In genomic region chr17:80831481-80831880, GRCh38 we compare ENCODE assay signal across 13 cellular contexts.
DNase-seq lines count a peak whose midpoint lies in the region; ATAC-seq and TF ChIP-seq lines count a peak whose summit lies in the region.
"Had no signal": no experiment of that assay in that cellular context is flagged by ENCODE, and none has a peak within 500 bp of the region (broad histone marks: within the 10 kb centered on the region; RNA-seq: fewer than 3 reads in every experiment).

No MANE protein-coding gene starts in this region.

- H3K9me3 Mint-ChIP-seq in CD4-positive, alpha-beta memory T cell: peaks cover 0 to 2% (median 0%) of the 10 kb centered on the region in 8 donors
- H3K9me3 Mint-ChIP-seq in HFFc6: no peaks in the 10 kb centered on the region; the same call in 1 of the 2 replicates
- H3K9me3 Mint-ChIP-seq in activated T-helper 2 cell treated with anti-CD3 and anti-CD28 coated beads, Interferon-gamma antibody, Interleukin-2, Interleukin-4, amounts not matched to agents 10 μg/mL and 5 μg/mL and 100 μg/mL, durations not matched to agents 14 hours and 24 hours and 36 hours: no peaks in the 10 kb centered on the region
- H3K9me3 Mint-ChIP-seq in naive thymus-derived CD8-positive, alpha-beta T cell: no peaks in the 10 kb centered on the region

- H3K27me3 ChIP-seq in CD4-positive, alpha-beta memory T cell (ENCODE audit: insufficient read depth, low read length): no peaks in the 10 kb centered on the region
- no peaks in the 10 kb centered on the region for H3K27me3 ChIP-seq in WERI-Rb-1 (ENCODE audit: insufficient read depth, low read depth, severe bottlenecking)
- H3K27me3 ChIP-seq: right lobe of liver had no signal

- H3K27ac ChIP-seq in CD4-positive, alpha-beta memory T cell (ENCODE audit: low read depth, low read length): no peak overlapping the region
- no peak overlapping the region for H3K27ac ChIP-seq in WERI-Rb-1

- no peak for DNase-seq in CD4-positive, alpha-beta memory T cell
- no peak for DNase-seq in HFFc6
- no peak for DNase-seq in activated T-helper 2 cell treated with anti-CD3 and anti-CD28 coated beads, Interferon-gamma antibody, Interleukin-2, Interleukin-4, amounts not matched to agents 10 μg/mL and 5 μg/mL and 100 μg/mL, durations not matched to agents 14 hours and 24 hours and 36 hours (ENCODE audit: low spot score)
- DNase-seq in naive thymus-derived CD8-positive, alpha-beta T cell: no peak
- DNase-seq in DMS153 treated with DMSO at 0.1 percent for 48 hours (lab: John Stamatoyannopoulos, UW; ENCODE audit: unreplicated experiment): no peak
- DNase-seq in WERI-Rb-1: no peak
- DNase-seq in NCI-H510A (lab: John Stamatoyannopoulos, UW): no peak
- DNase-seq in stimulated activated CD4-positive, alpha-beta T cell treated with anti-CD3 and anti-CD28 coated beads, Interleukin-2, amount 100 ng/mL, for 48 hours: no peak
- DNase-seq: COR-L47, NCI-H1048, NCI-H226, RPMI8226 had no signal

- H3K4me1 ChIP-seq in CD4-positive, alpha-beta memory T cell (ENCODE audit: insufficient read depth, low read length): peaks cover 26% of the 10 kb centered on the region
- H3K4me1 ChIP-seq: right lobe of liver had no signal

- H3K4me1 Mint-ChIP-seq in CD4-positive, alpha-beta memory T cell: peaks cover 21 to 33% (median 25%) of the 10 kb centered on the region in 4 donors
- H3K4me1 Mint-ChIP-seq in HFFc6 (ENCODE audit: low read depth): peaks cover 59% of the 10 kb centered on the region
- H3K4me1 Mint-ChIP-seq in activated T-helper 2 cell treated with anti-CD3 and anti-CD28 coated beads, Interferon-gamma antibody, Interleukin-2, Interleukin-4, amounts not matched to agents 10 μg/mL and 5 μg/mL and 100 μg/mL, durations not matched to agents 14 hours and 24 hours and 36 hours (ENCODE audit: low read depth): peaks cover 56% of the 10 kb centered on the region
- peaks cover 12 to 39% (median 35%) of the 10 kb centered on the region in 4 donors for H3K4me1 Mint-ChIP-seq in naive thymus-derived CD8-positive, alpha-beta T cell

- H3K4me3 Mint-ChIP-seq in CD4-positive, alpha-beta memory T cell: peak overlapping the region; percentile 28 to 89 (median 85)
- H3K4me3 Mint-ChIP-seq in HFFc6: no peak overlapping the region
- H3K4me3 Mint-ChIP-seq in activated T-helper 2 cell treated with anti-CD3 and anti-CD28 coated beads, Interferon-gamma antibody, Interleukin-2, Interleukin-4, amounts not matched to agents 10 μg/mL and 5 μg/mL and 100 μg/mL, durations not matched to agents 14 hours and 24 hours and 36 hours (ENCODE audit: low read depth): peak overlapping the region; percentile 57
- peak overlapping the region; percentile 25 to 92 (median 78) for H3K4me3 Mint-ChIP-seq in naive thymus-derived CD8-positive, alpha-beta T cell

- CTCF ChIA-PET in CD4-positive, alpha-beta memory T cell (lab: Charles Lee; ENCODE audit: partially characterized antibody): no interaction called here

- no peaks in the 10 kb centered on the region for H3K9me3 ChIP-seq in CD4-positive, alpha-beta memory T cell (ENCODE audit: control insufficient read depth in 1 of 2, low read length in 2 of 2)
- no peaks in the 10 kb centered on the region for H3K9me3 ChIP-seq in WERI-Rb-1 (ENCODE audit: severe bottlenecking)
- H3K9me3 ChIP-seq: right lobe of liver had no signal

- ATAC-seq in naive thymus-derived CD8-positive, alpha-beta T cell: no peak
- ATAC-seq: right lobe of liver had no signal

- no peak overlapping the region for H3K4me3 ChIP-seq in CD4-positive, alpha-beta memory T cell (ENCODE audit: low read length in 2 of 2)
- no peak overlapping the region for H3K4me3 ChIP-seq in WERI-Rb-1 (ENCODE audit: low read depth, low read length)
- H3K4me3 ChIP-seq: right lobe of liver had no signal

- no peak for TF ChIP-seq CTCF in HFFc6 (IDR thresholded peaks at IDR 0.05)
- no peak for TF ChIP-seq CTCF in WERI-Rb-1 (IDR thresholded peaks at IDR 0.05; ENCODE audit: low read depth, low read length)

- peaks cover 5 to 10% of the 10 kb centered on the region in 2 donors for H3K36me3 Mint-ChIP-seq in CD4-positive, alpha-beta memory T cell
- H3K36me3 Mint-ChIP-seq in HFFc6 (ENCODE audit: low read depth): peaks cover 30% of the 10 kb centered on the region
- H3K36me3 Mint-ChIP-seq in activated T-helper 2 cell treated with anti-CD3 and anti-CD28 coated beads, Interferon-gamma antibody, Interleukin-2, Interleukin-4, amounts not matched to agents 10 μg/mL and 5 μg/mL and 100 μg/mL, durations not matched to agents 14 hours and 24 hours and 36 hours (ENCODE audit: low read depth): peaks cover 55% of the 10 kb centered on the region
- peaks cover 0 to 7% (median 0%) of the 10 kb centered on the region in 3 donors for H3K36me3 Mint-ChIP-seq in naive thymus-derived CD8-positive, alpha-beta T cell

- H3K27ac Mint-ChIP-seq in CD4-positive, alpha-beta memory T cell: peak overlapping the region; percentile 78 to 95 (median 91)
- peak overlapping the region; percentile 100 for H3K27ac Mint-ChIP-seq in HFFc6
- peak overlapping the region; percentile 94 for H3K27ac Mint-ChIP-seq in activated T-helper 2 cell treated with anti-CD3 and anti-CD28 coated beads, Interferon-gamma antibody, Interleukin-2, Interleukin-4, amounts not matched to agents 10 μg/mL and 5 μg/mL and 100 μg/mL, durations not matched to agents 14 hours and 24 hours and 36 hours
- peak overlapping the region; percentile 75 to 97 (median 94) for H3K27ac Mint-ChIP-seq in naive thymus-derived CD8-positive, alpha-beta T cell

- intact Hi-C loops in CD4-positive, alpha-beta memory T cell (cut with micrococcal nuclease): no loop called here
- intact Hi-C loops in activated T-helper 2 cell treated with anti-CD3 and anti-CD28 coated beads, Interferon-gamma antibody, Interleukin-2, Interleukin-4, amounts not matched to agents 10 μg/mL and 5 μg/mL and 100 μg/mL, durations not matched to agents 14 hours and 24 hours and 36 hours (cut with micrococcal nuclease): no loop called here

- peaks cover 5% of the 10 kb centered on the region for H3K36me3 ChIP-seq in CD4-positive, alpha-beta memory T cell (ENCODE audit: insufficient read depth, low read length)
- H3K36me3 ChIP-seq in WERI-Rb-1: peaks cover 22% of the 10 kb centered on the region
- H3K36me3 ChIP-seq: right lobe of liver had no signal

- H3K27me3 Mint-ChIP-seq in CD4-positive, alpha-beta memory T cell: no peaks in the 10 kb centered on the region
- peaks cover 5% of the 10 kb centered on the region for H3K27me3 Mint-ChIP-seq in HFFc6 (ENCODE audit: insufficient read depth)
- H3K27me3 Mint-ChIP-seq in activated T-helper 2 cell treated with anti-CD3 and anti-CD28 coated beads, Interferon-gamma antibody, Interleukin-2, Interleukin-4, amounts not matched to agents 10 μg/mL and 5 μg/mL and 100 μg/mL, durations not matched to agents 14 hours and 24 hours and 36 hours (ENCODE audit: low read depth): no peaks in the 10 kb centered on the region
- no peaks in the 10 kb centered on the region for H3K27me3 Mint-ChIP-seq in naive thymus-derived CD8-positive, alpha-beta T cell

- POLR2A ChIA-PET in CD4-positive, alpha-beta memory T cell (lab: Charles Lee; ENCODE audit: partially characterized antibody): interaction anchor here (2.0 to 2.5 kb wide), 3 partner anchors 20 to 377 kb away, joined by 9 to 11 read pairs (median 10); no protein-coding TSS in a partner anchor
- POLR2A ChIA-PET in naive thymus-derived CD8-positive, alpha-beta T cell (lab: Charles Lee): interaction anchor here (0.8 to 2.4 kb wide), 3 partner anchors 50 to 377 kb away, joined by 3 to 18 read pairs (median 10); no protein-coding TSS in a partner anchor
